8 cellular contexts compared by ENCODE assay signal in the genomic region with DNA sequence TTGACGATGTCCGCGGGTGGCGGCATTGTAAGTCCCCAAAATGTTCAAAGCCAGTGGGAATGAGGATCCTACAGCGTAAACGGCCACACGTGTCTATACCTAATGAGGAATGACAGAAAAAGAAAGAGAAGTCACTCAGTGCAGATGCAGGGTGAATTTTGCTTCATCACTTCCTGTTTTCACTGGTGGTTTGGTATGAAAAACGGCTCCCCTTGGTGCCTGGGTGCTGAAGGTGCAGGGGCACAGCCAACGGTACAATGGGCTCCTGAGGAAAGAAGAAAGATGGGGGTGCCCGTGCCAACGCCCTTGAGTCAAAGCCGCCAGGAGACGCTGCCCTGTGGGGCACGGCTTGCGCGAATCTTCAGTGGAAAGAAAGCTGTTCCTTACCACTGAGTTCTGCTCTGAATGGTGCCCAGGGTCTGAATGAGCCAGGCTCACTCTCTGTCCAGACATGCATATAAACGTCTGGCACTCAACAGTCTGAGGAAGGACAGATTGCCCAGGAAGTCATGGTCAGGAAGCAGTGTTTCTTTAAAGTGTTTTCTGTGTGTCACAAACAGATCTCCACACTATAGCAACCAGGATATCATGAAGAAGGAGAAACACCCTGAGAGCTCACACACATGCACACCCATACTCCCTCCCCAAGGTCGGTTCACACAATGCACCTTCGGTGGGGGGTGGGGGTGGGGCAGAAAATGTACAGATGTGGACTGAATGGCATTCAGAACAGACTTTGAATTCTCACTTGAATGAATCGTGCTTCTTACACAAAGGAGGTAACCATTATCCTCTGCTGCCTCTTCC.
A peak's percentile ranks its signal among the peaks of the same experiment; 100 is the strongest.
DNase-seq lines count a peak whose midpoint lies in the region; ATAC-seq and TF ChIP-seq lines count a peak whose summit lies in the region.

No MANE protein-coding gene starts in this region.

- H3K27ac Mint-ChIP-seq in activated CD8-positive, alpha-beta T cell treated with anti-CD3 and anti-CD28 coated beads, Interleukin-2, amount 10 ng/mL, durations not matched to agents 7 days and 5 days = peak overlapping the region; percentile 99

- peak; percentile 51 for ATAC-seq in GM21526 (IDR thresholded peaks at IDR 0.05; ENCODE audit: low FRiP score, unreplicated experiment)
- ATAC-seq in activated CD8-positive, alpha-beta T cell treated with anti-CD3 and anti-CD28 coated beads, Interleukin-2, amount 10 ng/mL, durations not matched to agents 7 days and 5 days = peak; percentile 83

- H3K36me3 ChIP-seq in DOHH2 (ENCODE audit: control insufficient read depth, low read length) = peaks cover 31% of the 10 kb centered on the region
- H3K36me3 ChIP-seq in KOPT-K1 (ENCODE audit: insufficient read depth, low read length) = peaks cover 23% of the 10 kb centered on the region

- H3K4me1 ChIP-seq in DOHH2 (ENCODE audit: control insufficient read depth, low read length) = peaks cover 86% of the 10 kb centered on the region

- H3K9me3 ChIP-seq in DOHH2 (ENCODE audit: control insufficient read depth, insufficient read depth, low read length) (no peaks in the 10 kb centered on the region), KOPT-K1 (ENCODE audit: insufficient read depth, low read length, poor library complexity, severe bottlenecking) (no peaks in the 10 kb centered on the region)

- peak; percentile 81 for DNase-seq in activated CD8-positive, alpha-beta T cell treated with anti-CD3 and anti-CD28 coated beads, Interleukin-2, amount 10 ng/mL, durations not matched to agents 7 days and 5 days
- DNase-seq in germinal center (ENCODE audit: low spot score) = peak; percentile 77
- peak; percentile 29 to 56 for DNase-seq in stimulated activated CD8-positive, alpha-beta memory T cell treated with anti-CD3 and anti-CD28 coated beads, Interleukin-2, amount 100 ng/mL, for 1 hour (ENCODE audit: low read depth in 2 of 2)
- DNase-seq in AG08395 (ENCODE audit: low spot score) = no peak
- DNase-seq in NCI-H345 (lab: John Stamatoyannopoulos, UW) = no peak

- H3K27ac ChIP-seq in DOHH2 (ENCODE audit: low read depth, low read length) (peak overlapping the region; percentile 84), KOPT-K1 (ENCODE audit: low read depth, low read length, poor library complexity, severe bottlenecking) (peak overlapping the region; percentile 98)

- no peaks in the 10 kb centered on the region for H3K9me2 ChIP-seq in DOHH2 (replicated peaks; ENCODE audit: control insufficient read depth, low read length)

- H3K79me2 ChIP-seq in DOHH2 (ENCODE audit: control insufficient read depth, low read length) = peaks cover 58% of the 10 kb centered on the region

- H3K27me3 Mint-ChIP-seq in activated CD8-positive, alpha-beta T cell treated with anti-CD3 and anti-CD28 coated beads, Interleukin-2, amount 10 ng/mL, durations not matched to agents 7 days and 5 days (ENCODE audit: low read depth) = no peaks in the 10 kb centered on the region

- H3K27me3 ChIP-seq in DOHH2 (ENCODE audit: control insufficient read depth, low read length) = no peaks in the 10 kb centered on the region

- H3K4me1 Mint-ChIP-seq in activated CD8-positive, alpha-beta T cell treated with anti-CD3 and anti-CD28 coated beads, Interleukin-2, amount 10 ng/mL, durations not matched to agents 7 days and 5 days (ENCODE audit: low read depth) = peaks cover 57% of the 10 kb centered on the region

- H3K4me3 ChIP-seq in DOHH2 (ENCODE audit: low read length) = peak overlapping the region; percentile 88

- POLR2A ChIA-PET in activated CD8-positive, alpha-beta T cell treated with anti-CD3 and anti-CD28 coated beads, Interleukin-2, amount 10 ng/mL, durations not matched to agents 7 days and 5 days (lab: Charles Lee) = interaction anchor here (0.6 to 3.1 kb wide), 8 partner anchors 9 to 138 kb away, joined by 3 to 21 read pairs (median 4); no protein-coding TSS in a partner anchor

- peaks cover 37% of the 10 kb centered on the region for H3K36me3 Mint-ChIP-seq in activated CD8-positive, alpha-beta T cell treated with anti-CD3 and anti-CD28 coated beads, Interleukin-2, amount 10 ng/mL, durations not matched to agents 7 days and 5 days (ENCODE audit: low read depth)

- peak overlapping the region; percentile 98 for H3K4me3 Mint-ChIP-seq in activated CD8-positive, alpha-beta T cell treated with anti-CD3 and anti-CD28 coated beads, Interleukin-2, amount 10 ng/mL, durations not matched to agents 7 days and 5 days

- peaks cover 17% of the 10 kb centered on the region for H3F3A ChIP-seq in DOHH2 (ENCODE audit: control insufficient read depth, insufficient read depth)

- peak; percentile 51 for TF ChIP-seq CTCF in DOHH2 (IDR thresholded peaks at IDR 0.05; ENCODE audit: low read depth, low read length, poor library complexity, severe bottlenecking)

- no peaks in the 10 kb centered on the region for H3K9me3 Mint-ChIP-seq in activated CD8-positive, alpha-beta T cell treated with anti-CD3 and anti-CD28 coated beads, Interleukin-2, amount 10 ng/mL, durations not matched to agents 7 days and 5 days (ENCODE audit: insufficient read depth)

- CTCF ChIA-PET in activated CD8-positive, alpha-beta T cell treated with anti-CD3 and anti-CD28 coated beads, Interleukin-2, amount 10 ng/mL, durations not matched to agents 7 days and 5 days (lab: Charles Lee) = interaction anchor here (0.9 to 5.3 kb wide), 9 partner anchors 8 to 108 kb away, joined by 4 to 35 read pairs (median 9); a partner anchor contains a TSS

- peak overlapping the region; percentile 96 for H3K4me2 ChIP-seq in DOHH2 (ENCODE audit: low read length)

- H4K20me1 ChIP-seq in DOHH2 (ENCODE audit: control insufficient read depth, insufficient read depth, low read depth, low read length) = no peaks in the 10 kb centered on the region

Comparison
In these comparisons a context has a peak if more than half of its experiments do, and no peak if none do; other contexts are left out.
1. DNase-seq: peak in activated CD8-positive, alpha-beta T cell treated with anti-CD3 and anti-CD28 coated beads, Interleukin-2, amount 10 ng/mL, durations not matched to agents 7 days and 5 days (single experiment), germinal center (single experiment) and stimulated activated CD8-positive, alpha-beta memory T cell treated with anti-CD3 and anti-CD28 coated beads, Interleukin-2, amount 100 ng/mL, for 1 hour (2 of 2); none in AG08395 (single experiment) and NCI-H345 (single experiment).